2 cellular contexts compared by ENCODE assay signal in genomic region chr1:28718601-28719331, GRCh38.
TF ChIP-seq lines count a peak whose summit lies in the region.

No MANE protein-coding gene starts in this region.

TF ChIP-seq in HCT116, 20 proteins besides CTCF, POLR2A, EP300 and RAD21:
- no peak for TF ChIP-seq EZH2 (IDR thresholded peaks at IDR 0.05)
- TF ChIP-seq CEBPB (IDR thresholded peaks at IDR 0.05; ENCODE audit: low read depth): no peak
- 0 out of 2 replicates have a peak, but pooled peaks have one; percentile 23 for TF ChIP-seq CBX3 (IDR thresholded peaks at IDR 0.05; ENCODE audit: low read depth)

TF ChIP-seq in HepG2, 621 proteins besides CTCF, POLR2A, EP300 and RAD21:
- TF ChIP-seq, protein P1, sequence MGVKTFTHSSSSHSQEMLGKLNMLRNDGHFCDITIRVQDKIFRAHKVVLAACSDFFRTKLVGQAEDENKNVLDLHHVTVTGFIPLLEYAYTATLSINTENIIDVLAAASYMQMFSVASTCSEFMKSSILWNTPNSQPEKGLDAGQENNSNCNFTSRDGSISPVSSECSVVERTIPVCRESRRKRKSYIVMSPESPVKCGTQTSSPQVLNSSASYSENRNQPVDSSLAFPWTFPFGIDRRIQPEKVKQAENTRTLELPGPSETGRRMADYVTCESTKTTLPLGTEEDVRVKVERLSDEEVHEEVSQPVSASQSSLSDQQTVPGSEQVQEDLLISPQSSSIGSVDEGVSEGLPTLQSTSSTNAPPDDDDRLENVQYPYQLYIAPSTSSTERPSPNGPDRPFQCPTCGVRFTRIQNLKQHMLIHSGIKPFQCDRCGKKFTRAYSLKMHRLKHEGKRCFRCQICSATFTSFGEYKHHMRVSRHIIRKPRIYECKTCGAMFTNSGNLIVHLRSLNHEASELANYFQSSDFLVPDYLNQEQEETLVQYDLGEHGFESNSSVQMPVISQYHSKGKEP (CRISPR knock-in tag; IDR thresholded peaks at IDR 0.05): no peak
- TF ChIP-seq MXD3 (CRISPR knock-in tag; IDR thresholded peaks at IDR 0.05) (no peak), MTA1 (CRISPR knock-in tag; IDR thresholded peaks at IDR 0.05; ENCODE audit: borderline replicate concordance) (no peak), HMGXB4 (CRISPR knock-in tag; IDR thresholded peaks at IDR 0.05; ENCODE audit: borderline replicate concordance in 1 of 2, low read depth in 1 of 2) (no peak), AKNA (CRISPR knock-in tag; IDR thresholded peaks at IDR 0.05; ENCODE audit: borderline replicate concordance) (no peak), MXI1 (IDR thresholded peaks at IDR 0.05; ENCODE audit: borderline replicate concordance, low read depth, low read length) (no peak), ZNF772 (CRISPR knock-in tag; IDR thresholded peaks at IDR 0.05) (no peak), NFE2 (CRISPR knock-in tag; IDR thresholded peaks at IDR 0.05) (peak; percentile 77; the same call in 1 of the 2 replicates), NFE2L2 (IDR thresholded peaks at IDR 0.05; ENCODE audit: low read length) (peak; percentile 92), SAP130 (CRISPR knock-in tag; IDR thresholded peaks at IDR 0.05; ENCODE audit: low read depth) (no peak), MAFK (conservative IDR thresholded peaks at IDR 0.05 in 1 of 2, IDR thresholded peaks at IDR 0.05 in 1 of 2; ENCODE audit: low read length in 2 of 2) (peak; percentile 64 to 80), MAFF (IDR thresholded peaks at IDR 0.05; ENCODE audit: low read depth, low read length) (peak; percentile 72), ZNF180 (CRISPR knock-in tag; IDR thresholded peaks at IDR 0.05; ENCODE audit: borderline replicate concordance, low read depth) (no peak), ZFP41 (CRISPR knock-in tag; IDR thresholded peaks at IDR 0.05; ENCODE audit: borderline replicate concordance) (no peak), ZNF761 (CRISPR knock-in tag; conservative IDR thresholded peaks at IDR 0.05) (no peak), REPIN1 (CRISPR knock-in tag; IDR thresholded peaks at IDR 0.05; ENCODE audit: borderline replicate concordance, low read depth) (no peak), ZNF101 (CRISPR knock-in tag; IDR thresholded peaks at IDR 0.05; ENCODE audit: borderline replicate concordance, low read depth) (no peak)
- TF ChIP-seq, protein P2, sequence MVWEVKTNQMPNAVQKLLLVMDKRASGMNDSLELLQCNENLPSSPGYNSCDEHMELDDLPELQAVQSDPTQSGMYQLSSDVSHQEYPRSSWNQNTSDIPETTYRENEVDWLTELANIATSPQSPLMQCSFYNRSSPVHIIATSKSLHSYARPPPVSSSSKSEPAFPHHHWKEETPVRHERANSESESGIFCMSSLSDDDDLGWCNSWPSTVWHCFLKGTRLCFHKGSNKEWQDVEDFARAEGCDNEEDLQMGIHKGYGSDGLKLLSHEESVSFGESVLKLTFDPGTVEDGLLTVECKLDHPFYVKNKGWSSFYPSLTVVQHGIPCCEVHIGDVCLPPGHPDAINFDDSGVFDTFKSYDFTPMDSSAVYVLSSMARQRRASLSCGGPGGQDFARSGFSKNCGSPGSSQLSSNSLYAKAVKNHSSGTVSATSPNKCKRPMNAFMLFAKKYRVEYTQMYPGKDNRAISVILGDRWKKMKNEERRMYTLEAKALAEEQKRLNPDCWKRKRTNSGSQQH (CRISPR knock-in tag; IDR thresholded peaks at IDR 0.05; ENCODE audit: low read depth): no peak
- TF ChIP-seq, protein P3, sequence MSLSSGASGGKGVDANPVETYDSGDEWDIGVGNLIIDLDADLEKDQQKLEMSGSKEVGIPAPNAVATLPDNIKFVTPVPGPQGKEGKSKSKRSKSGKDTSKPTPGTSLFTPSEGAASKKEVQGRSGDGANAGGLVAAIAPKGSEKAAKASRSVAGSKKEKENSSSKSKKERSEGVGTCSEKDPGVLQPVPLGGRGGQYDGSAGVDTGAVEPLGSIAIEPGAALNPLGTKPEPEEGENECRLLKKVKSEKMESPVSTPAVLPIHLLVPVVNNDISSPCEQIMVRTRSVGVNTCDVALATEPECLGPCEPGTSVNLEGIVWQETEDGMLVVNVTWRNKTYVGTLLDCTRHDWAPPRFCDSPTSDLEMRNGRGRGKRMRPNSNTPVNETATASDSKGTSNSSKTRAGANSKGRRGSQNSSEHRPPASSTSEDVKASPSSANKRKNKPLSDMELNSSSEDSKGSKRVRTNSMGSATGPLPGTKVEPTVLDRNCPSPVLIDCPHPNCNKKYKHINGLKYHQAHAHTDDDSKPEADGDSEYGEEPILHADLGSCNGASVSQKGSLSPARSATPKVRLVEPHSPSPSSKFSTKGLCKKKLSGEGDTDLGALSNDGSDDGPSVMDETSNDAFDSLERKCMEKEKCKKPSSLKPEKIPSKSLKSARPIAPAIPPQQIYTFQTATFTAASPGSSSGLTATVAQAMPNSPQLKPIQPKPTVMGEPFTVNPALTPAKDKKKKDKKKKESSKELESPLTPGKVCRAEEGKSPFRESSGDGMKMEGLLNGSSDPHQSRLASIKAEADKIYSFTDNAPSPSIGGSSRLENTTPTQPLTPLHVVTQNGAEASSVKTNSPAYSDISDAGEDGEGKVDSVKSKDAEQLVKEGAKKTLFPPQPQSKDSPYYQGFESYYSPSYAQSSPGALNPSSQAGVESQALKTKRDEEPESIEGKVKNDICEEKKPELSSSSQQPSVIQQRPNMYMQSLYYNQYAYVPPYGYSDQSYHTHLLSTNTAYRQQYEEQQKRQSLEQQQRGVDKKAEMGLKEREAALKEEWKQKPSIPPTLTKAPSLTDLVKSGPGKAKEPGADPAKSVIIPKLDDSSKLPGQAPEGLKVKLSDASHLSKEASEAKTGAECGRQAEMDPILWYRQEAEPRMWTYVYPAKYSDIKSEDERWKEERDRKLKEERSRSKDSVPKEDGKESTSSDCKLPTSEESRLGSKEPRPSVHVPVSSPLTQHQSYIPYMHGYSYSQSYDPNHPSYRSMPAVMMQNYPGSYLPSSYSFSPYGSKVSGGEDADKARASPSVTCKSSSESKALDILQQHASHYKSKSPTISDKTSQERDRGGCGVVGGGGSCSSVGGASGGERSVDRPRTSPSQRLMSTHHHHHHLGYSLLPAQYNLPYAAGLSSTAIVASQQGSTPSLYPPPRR (CRISPR knock-in tag; IDR thresholded peaks at IDR 0.05; ENCODE audit: borderline replicate concordance): no peak
